8 cellular contexts compared by ENCODE assay signal in genomic region chr22:37045958-37046357, GRCh38. TPM values are rescaled to one million over a fixed set of nuclear protein-coding genes. Genes with fewer than 3 reads are reported as not detected.
DNase-seq lines count a peak whose midpoint lies in the region; ATAC-seq and TF ChIP-seq lines count a peak whose summit lies in the region.

No MANE protein-coding gene starts in this region.

- H4K20me1 ChIP-seq in H9 (ENCODE audit: control insufficient read depth, insufficient read depth, insufficient read length) = no peaks in the 10 kb centered on the region

- no peak overlapping the region for H3K4me3 ChIP-seq in adipocyte (ENCODE audit: low read length)
- no peak overlapping the region for H3K4me3 ChIP-seq in naive thymus-derived CD4-positive, alpha-beta T cell (ENCODE audit: low read length)

- H3K14ac ChIP-seq in H9 (ENCODE audit: insufficient read depth, low read length) = no peak overlapping the region

- no peak overlapping the region for H4K5ac ChIP-seq in H9 (ENCODE audit: insufficient read length, low read depth, low read length)

- no peak overlapping the region for H2BK20ac ChIP-seq in H9 (ENCODE audit: low read depth, low read length, poor library complexity, severe bottlenecking)

- H3K23me2 ChIP-seq in H9 (ENCODE audit: insufficient read length, low read depth, low read length, poor library complexity, severe bottlenecking) = no peaks in the 10 kb centered on the region

- H3K4me3 Mint-ChIP-seq in H9 = no peak overlapping the region
- no peak overlapping the region for H3K4me3 Mint-ChIP-seq in naive thymus-derived CD4-positive, alpha-beta T cell

- H4K8ac ChIP-seq in H9 (replicated peaks; ENCODE audit: insufficient read length, low read depth, low read length) = no peak overlapping the region

- no peaks in the 10 kb centered on the region for H3K4me1 ChIP-seq in H9 (ENCODE audit: insufficient read depth, low read length)
- no peaks in the 10 kb centered on the region for H3K4me1 ChIP-seq in adipocyte (ENCODE audit: control insufficient read depth, insufficient read depth, low read length)
- no peaks in the 10 kb centered on the region for H3K4me1 ChIP-seq in naive thymus-derived CD4-positive, alpha-beta T cell (ENCODE audit: control insufficient read depth in 2 of 2, insufficient read depth in 2 of 2, low read length in 2 of 2)

- no peaks in the 10 kb centered on the region for H3K79me1 ChIP-seq in H9 (ENCODE audit: insufficient read depth, low read depth, low read length, poor library complexity, severe bottlenecking)

- peaks cover 9 to 19% of the 10 kb centered on the region in 2 experiments for H3K4me1 Mint-ChIP-seq in H9
- peaks cover 0 to 21% (median under 1%) of the 10 kb centered on the region in 7 donors for H3K4me1 Mint-ChIP-seq in naive thymus-derived CD4-positive, alpha-beta T cell

- CTCF ChIA-PET in naive thymus-derived CD4-positive, alpha-beta T cell (lab: Charles Lee) = interaction anchor here (0.8 kb wide), 1 partner anchor 259 kb away, joined by 3 read pairs; no protein-coding TSS in a partner anchor

- H3K9ac ChIP-seq in H9 (ENCODE audit: extremely low read depth, insufficient read length, low read length) = no peak overlapping the region
- no peak overlapping the region for H3K9ac ChIP-seq in adipocyte (ENCODE audit: low read length)

- H2BK120ac ChIP-seq in H9 (ENCODE audit: low read depth, low read length, poor library complexity, severe bottlenecking) = no peak overlapping the region

- H2AK5ac ChIP-seq in H9 (ENCODE audit: insufficient read length, low read length) = no peak overlapping the region

- H3K4ac ChIP-seq in H9 (ENCODE audit: low read depth, low read length) = no peak overlapping the region

- no peak overlapping the region for H3K4me2 ChIP-seq in H9 (ENCODE audit: insufficient read depth, insufficient read length, low read length)

- H3K9me3 ChIP-seq in H9 (ENCODE audit: control insufficient read depth, low read depth, low read length) = no peaks in the 10 kb centered on the region
- H3K9me3 ChIP-seq in adipocyte (ENCODE audit: control insufficient read depth, low read length) = no peaks in the 10 kb centered on the region
- no peaks in the 10 kb centered on the region for H3K9me3 ChIP-seq in naive thymus-derived CD4-positive, alpha-beta T cell (ENCODE audit: control insufficient read depth in 2 of 3, low read length in 3 of 3)

- no peaks in the 10 kb centered on the region for H3K36me3 Mint-ChIP-seq in H9 (ENCODE audit: insufficient read depth in 1 of 3, low read depth in 3 of 3)
- no peaks in the 10 kb centered on the region for H3K36me3 Mint-ChIP-seq in naive thymus-derived CD4-positive, alpha-beta T cell

- intact Hi-C loops in naive thymus-derived CD4-positive, alpha-beta T cell (cut with micrococcal nuclease) = loop anchor here in 1 of 2 donors (1.0 kb wide), 1 partner anchor 153 kb away; no protein-coding TSS in a partner anchor

- H3K18ac ChIP-seq in H9 (ENCODE audit: insufficient read length, low read depth, low read length) = no peak overlapping the region

- ATAC-seq in HG03521 (IDR thresholded peaks at IDR 0.05; ENCODE audit: unreplicated experiment) (no peak), GM21423 (IDR thresholded peaks at IDR 0.05; ENCODE audit: unreplicated experiment) (no peak), HG02678 (IDR thresholded peaks at IDR 0.05; ENCODE audit: unreplicated experiment) (no peak)
- ATAC-seq in naive thymus-derived CD4-positive, alpha-beta T cell = no peak

- peak; percentile 71 for TF ChIP-seq CTCF in C4-2B (conservative IDR thresholded peaks at IDR 0.05)
- peak; percentile 84 for TF ChIP-seq CTCF in H9 (conservative IDR thresholded peaks at IDR 0.05)

- H3K27ac Mint-ChIP-seq in H9 = no peak overlapping the region
- H3K27ac Mint-ChIP-seq in naive thymus-derived CD4-positive, alpha-beta T cell = no peak overlapping the region

- POLR2A ChIA-PET in naive thymus-derived CD4-positive, alpha-beta T cell (lab: Charles Lee) = no interaction called here

- H3K27ac ChIP-seq in C4-2B (no peak overlapping the region), H9 (ENCODE audit: insufficient read length, low read depth, low read length) (no peak overlapping the region)
- no peak overlapping the region for H3K27ac ChIP-seq in naive thymus-derived CD4-positive, alpha-beta T cell (ENCODE audit: low read depth, low read length)

- H4K91ac ChIP-seq in H9 (ENCODE audit: insufficient read length, low read depth, low read length) = no peak overlapping the region

- H3K56ac ChIP-seq in H9 (ENCODE audit: insufficient read length, low read depth, low read length) = no peak overlapping the region

- H2BK12ac ChIP-seq in H9 (ENCODE audit: insufficient read length, low read depth, low read length) = no peak overlapping the region

- no peak overlapping the region for H2BK5ac ChIP-seq in H9 (ENCODE audit: insufficient read length, low read length)

- H3K27me3 Mint-ChIP-seq in H9 (ENCODE audit: low read depth) = peaks cover 38% of the 10 kb centered on the region
- H3K27me3 Mint-ChIP-seq in naive thymus-derived CD4-positive, alpha-beta T cell = peaks cover 0 to 1% (median 0%) of the 10 kb centered on the region in 5 donors

- no peak overlapping the region for H2AFZ ChIP-seq in H9 (ENCODE audit: low read length)

- H3K36me3 ChIP-seq in adipocyte (ENCODE audit: control insufficient read depth, insufficient read depth, low read length, severe bottlenecking) = no peaks in the 10 kb centered on the region
- no peaks in the 10 kb centered on the region for H3K36me3 ChIP-seq in naive thymus-derived CD4-positive, alpha-beta T cell (ENCODE audit: control insufficient read depth in 2 of 3, insufficient read depth in 3 of 3, low read length in 3 of 3)

- H3K79me2 ChIP-seq in H9 (ENCODE audit: insufficient read depth, low read length) = no peaks in the 10 kb centered on the region

- no peak overlapping the region for H3T11ph ChIP-seq in H9 (ENCODE audit: low read length)

- WGBS in H9 (ENCODE audit: extremely low coverage, insufficient read length, low lambda C conversion rate) = no CpG with 5 or more reads among the region's 4 CpGs

- H3K23ac ChIP-seq in H9 (ENCODE audit: insufficient read length, low read depth, low read length) = no peak overlapping the region

- no peak for DNase-seq in H9
- DNase-seq in adipocyte (ENCODE audit: low read depth) = peak; percentile 48
- peak; percentile 5 for DNase-seq in kidney glomerular epithelial cell (lab: John Stamatoyannopoulos, UW)
- no peak for DNase-seq in naive thymus-derived CD4-positive, alpha-beta T cell

- H3K27me3 ChIP-seq in H9 (ENCODE audit: insufficient read depth, low read length) = no peaks in the 10 kb centered on the region; the same call in 1 of the 2 replicates
- peaks cover 9% of the 10 kb centered on the region for H3K27me3 ChIP-seq in adipocyte (replicated peaks; ENCODE audit: control insufficient read depth, insufficient read depth, low read length)
- H3K27me3 ChIP-seq in naive thymus-derived CD4-positive, alpha-beta T cell (ENCODE audit: control insufficient read depth in 2 of 2, insufficient read depth in 2 of 2, low read length in 2 of 2) = no peaks in the 10 kb centered on the region

- H2BK15ac ChIP-seq in H9 (ENCODE audit: low read depth, low read length) = no peak overlapping the region

- no peaks in the 10 kb centered on the region; a peak in 1 of 5 replicates for H3K9me3 Mint-ChIP-seq in H9
- no peaks in the 10 kb centered on the region for H3K9me3 Mint-ChIP-seq in naive thymus-derived CD4-positive, alpha-beta T cell

RNA-seq across cellular contexts. Expression of gene KCTD17, which starts 5.6 kb away (rescaled TPM):
- 34.1 and 36.8 TPM in 2 replicates for total RNA-seq in H9 (2021)
- 10 to 100 TPM; 19.8 to 44.5 (median 24.9) TPM for total RNA-seq in naive thymus-derived CD4-positive, alpha-beta T cell
- 10 to 100 TPM; 10.3 to 10.8 TPM for polyA plus RNA-seq in naive thymus-derived CD4-positive, alpha-beta T cell

RNA-seq across cellular contexts. Expression of gene MPST, which starts 26.4 kb away (rescaled TPM):
- 70.5 and 72.8 TPM in 2 replicates for total RNA-seq in H9 (2021)
- 10 to 100 TPM in 2 of 5 experiments, 1 to 10 TPM in 2, under 1 TPM in 1; 0.65 to 22.3 (median 5.9) TPM for total RNA-seq in naive thymus-derived CD4-positive, alpha-beta T cell
- polyA plus RNA-seq in naive thymus-derived CD4-positive, alpha-beta T cell = under 1 TPM; 0.51 to 0.53 TPM

RNA-seq across cellular contexts. Expression of gene TST, which starts 26.7 kb away (rescaled TPM):
- 31.2 and 31.9 TPM in 2 replicates for total RNA-seq in H9 (2021)
- total RNA-seq in naive thymus-derived CD4-positive, alpha-beta T cell = 1 to 10 TPM in 2 of 5 experiments, under 1 TPM in 3; 0.22 to 6.1 (median 0.48) TPM
- polyA plus RNA-seq in naive thymus-derived CD4-positive, alpha-beta T cell = under 1 TPM in 1 of 2 donors, not detected in 1; 0.34 TPM

Comparison
In these comparisons a context has a peak if more than half of its experiments do, and no peak if none do; other contexts are left out.
1. DNase-seq: peak in adipocyte (single experiment) and kidney glomerular epithelial cell (single experiment); none in H9 (single experiment) and naive thymus-derived CD4-positive, alpha-beta T cell (0 of 9).